8 cellular contexts compared by ENCODE assay signal in the genomic region with DNA sequence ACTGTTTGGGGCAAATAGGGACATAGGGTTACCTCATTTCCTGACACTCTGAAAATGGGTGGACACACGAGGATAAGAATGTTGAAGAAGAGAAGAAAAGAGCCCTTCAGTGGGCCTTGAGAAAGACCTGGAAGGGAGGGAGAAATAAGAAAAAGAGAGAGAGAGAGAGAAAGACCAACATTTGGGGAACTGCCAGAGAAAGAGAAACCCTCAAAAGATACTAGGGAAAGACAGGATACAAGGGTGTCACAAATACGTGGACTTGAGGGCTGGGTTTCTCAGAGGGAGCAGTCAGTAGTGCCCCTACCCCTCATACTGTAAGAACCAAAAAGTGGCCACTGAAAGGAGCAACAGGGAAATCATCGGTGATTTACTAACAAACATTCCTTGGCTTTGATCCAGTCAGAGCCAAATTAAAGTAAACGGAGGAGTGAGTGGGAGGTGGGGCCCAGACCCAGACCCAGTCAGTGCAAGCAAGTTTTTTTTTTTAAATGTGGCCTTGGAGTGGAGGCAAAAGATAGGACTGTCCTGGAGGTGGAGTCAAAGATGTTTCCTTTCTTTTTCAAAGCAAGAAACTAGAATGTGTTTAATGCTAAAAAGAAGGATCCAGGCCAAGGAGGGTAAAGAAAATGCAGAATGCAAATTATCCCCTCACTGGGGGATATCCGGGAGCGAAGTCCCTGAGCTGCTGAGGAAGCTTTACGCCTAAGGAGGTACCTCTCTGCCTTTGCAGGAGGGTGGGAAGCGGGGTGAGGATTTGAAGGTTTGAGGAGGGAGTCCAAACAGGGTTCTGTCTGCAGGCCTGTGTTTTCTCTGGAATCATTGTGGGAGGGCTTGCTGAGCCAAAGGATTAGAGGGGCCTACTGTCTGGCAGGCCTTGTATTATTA.
A peak's percentile ranks its signal among the peaks of the same experiment; 100 is the strongest.
DNase-seq lines count a peak whose midpoint lies in the region; ATAC-seq and TF ChIP-seq lines count a peak whose summit lies in the region.
"Had no signal": no experiment of that assay in that cellular context is flagged by ENCODE, and none has a peak within 500 bp of the region (broad histone marks: within the 10 kb centered on the region; RNA-seq: fewer than 3 reads in every experiment).

No MANE protein-coding gene starts in this region.

- intact Hi-C loops in activated CD4-positive, alpha-beta memory T cell treated with anti-CD3 and anti-CD28 coated beads for 36 hours (cut with micrococcal nuclease), result loop anchor here (2.0 kb wide), 1 partner anchor 16 kb away; no protein-coding TSS in a partner anchor
- intact Hi-C loops in spleen (cut with DNase I; ENCODE audit: low total_unique reads), result no loop called here

- peak overlapping the region; percentile 87 for H3K27ac Mint-ChIP-seq in activated CD4-positive, alpha-beta memory T cell treated with anti-CD3 and anti-CD28 coated beads for 36 hours

- peaks cover 61% of the 10 kb centered on the region for H3K4me1 Mint-ChIP-seq in activated CD4-positive, alpha-beta memory T cell treated with anti-CD3 and anti-CD28 coated beads for 36 hours (ENCODE audit: low read depth)

- ATAC-seq in HG02938 (IDR thresholded peaks at IDR 0.05; ENCODE audit: unreplicated experiment), result no peak

- POLR2A ChIA-PET in HEK293 (lab: Yijun Ruan, JAX), result no interaction called here
- POLR2A ChIA-PET in activated CD4-positive, alpha-beta memory T cell treated with anti-CD3 and anti-CD28 coated beads for 36 hours (lab: Charles Lee), result interaction anchor here (0.7 to 5.7 kb wide), 4 partner anchors 10 to 14 kb away, joined by 3 to 76 read pairs (median 4); no protein-coding TSS in a partner anchor

- no peak for DNase-seq in activated CD4-positive, alpha-beta memory T cell treated with anti-CD3 and anti-CD28 coated beads for 36 hours
- DNase-seq in iPS DF 19.7 (ENCODE audit: low read depth, low spot score) (peak; percentile 91), spleen (no peak), SK-N-DZ (ENCODE audit: low spot score) (no peak)
- DNase-seq in stimulated activated CD4-positive, alpha-beta T cell treated with anti-CD3 and anti-CD28 coated beads, Interleukin-1b, Interleukin-23, amount 100 ng/mL, for 48 hours, result no peak
- DNase-seq: T-helper 9 cell had no signal

- TF ChIP-seq CTCF in HEK293 (tag by site-specific recombination; IDR thresholded peaks at IDR 0.05), result no peak
- no peak for TF ChIP-seq CTCF in spleen (IDR thresholded peaks at IDR 0.05 in 8 of 11, conservative IDR thresholded peaks at IDR 0.05 in 3 of 11)

- no peak overlapping the region for H3K27ac ChIP-seq in HEK293 (ENCODE audit: extremely low read depth, low read depth, low read length)
- peak overlapping the region; percentile 54 to 77 (median 70) for H3K27ac ChIP-seq in spleen

- CTCF ChIA-PET in HEK293 (lab: Yijun Ruan, JAX), result no interaction called here
- CTCF ChIA-PET in activated CD4-positive, alpha-beta memory T cell treated with anti-CD3 and anti-CD28 coated beads for 36 hours (lab: Charles Lee), result interaction anchor here (1.0 kb wide), 1 partner anchor 174 kb away, joined by 3 read pairs; no protein-coding TSS in a partner anchor

- H3K9me3 ChIP-seq in HEK293 (ENCODE audit: control insufficient read depth, insufficient read depth, low read depth, low read length) (no peaks in the 10 kb centered on the region), spleen (no peaks in the 10 kb centered on the region)

- H3K36me3 ChIP-seq in HEK293 (ENCODE audit: control insufficient read depth in 2 of 2, insufficient read depth in 1 of 2, low read length in 2 of 2) (no peaks in the 10 kb centered on the region), spleen (peaks cover 0 to 22% (median 0%) of the 10 kb centered on the region in 6 donors)

- no peaks in the 10 kb centered on the region for H3K9me3 Mint-ChIP-seq in activated CD4-positive, alpha-beta memory T cell treated with anti-CD3 and anti-CD28 coated beads for 36 hours

- H3K4me1 ChIP-seq in HEK293 (ENCODE audit: control insufficient read depth, insufficient read depth, low read length) (no peaks in the 10 kb centered on the region), spleen (peaks cover 18 to 98% (median 60%) of the 10 kb centered on the region in 6 donors)

- peak overlapping the region; percentile 70 for H3K4me3 Mint-ChIP-seq in activated CD4-positive, alpha-beta memory T cell treated with anti-CD3 and anti-CD28 coated beads for 36 hours

- peaks cover 76% of the 10 kb centered on the region for H3K36me3 Mint-ChIP-seq in activated CD4-positive, alpha-beta memory T cell treated with anti-CD3 and anti-CD28 coated beads for 36 hours

- TF ChIP-seq POLR2A in spleen (IDR thresholded peaks at IDR 0.05), result no peak

- no peak overlapping the region for H3K4me3 ChIP-seq in HEK293 (ENCODE audit: low read depth, low read length)
- H3K4me3 ChIP-seq in spleen, result peak overlapping the region in 4 of 8 donors; percentile 5 to 42 (median 18)

- no peaks in the 10 kb centered on the region for H3K27me3 Mint-ChIP-seq in activated CD4-positive, alpha-beta memory T cell treated with anti-CD3 and anti-CD28 coated beads for 36 hours

- 32 to 60% (median 40%) methylated on average over 8 of the region's 8 CpGs for WGBS in spleen, 5 donors

- no peaks in the 10 kb centered on the region for H3K27me3 ChIP-seq in spleen (replicated peaks in 1 of 7)

TF ChIP-seq in HEK293, 187 proteins besides CTCF, POLR2A, EP300 and RAD21:
- no peak for TF ChIP-seq ZNF521 (tag by site-specific recombination; IDR thresholded peaks at IDR 0.05)
- TF ChIP-seq, protein P1, sequence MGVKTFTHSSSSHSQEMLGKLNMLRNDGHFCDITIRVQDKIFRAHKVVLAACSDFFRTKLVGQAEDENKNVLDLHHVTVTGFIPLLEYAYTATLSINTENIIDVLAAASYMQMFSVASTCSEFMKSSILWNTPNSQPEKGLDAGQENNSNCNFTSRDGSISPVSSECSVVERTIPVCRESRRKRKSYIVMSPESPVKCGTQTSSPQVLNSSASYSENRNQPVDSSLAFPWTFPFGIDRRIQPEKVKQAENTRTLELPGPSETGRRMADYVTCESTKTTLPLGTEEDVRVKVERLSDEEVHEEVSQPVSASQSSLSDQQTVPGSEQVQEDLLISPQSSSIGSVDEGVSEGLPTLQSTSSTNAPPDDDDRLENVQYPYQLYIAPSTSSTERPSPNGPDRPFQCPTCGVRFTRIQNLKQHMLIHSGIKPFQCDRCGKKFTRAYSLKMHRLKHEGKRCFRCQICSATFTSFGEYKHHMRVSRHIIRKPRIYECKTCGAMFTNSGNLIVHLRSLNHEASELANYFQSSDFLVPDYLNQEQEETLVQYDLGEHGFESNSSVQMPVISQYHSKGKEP (tag by site-specific recombination; IDR thresholded peaks at IDR 0.05), result no peak
- no peak for TF ChIP-seq GLI4 (tag by site-specific recombination; IDR thresholded peaks at IDR 0.05)
- 0 out of 2 replicates have a peak, but pooled peaks have one; percentile 49 for TF ChIP-seq ZFP69B (tag by site-specific recombination; IDR thresholded peaks at IDR 0.05)
- peak; percentile 40; the same call in 1 of the 2 replicates for TF ChIP-seq GLIS1 (tag by site-specific recombination; IDR thresholded peaks at IDR 0.05)
- TF ChIP-seq ZFHX2 (tag by site-specific recombination; conservative IDR thresholded peaks at IDR 0.05), result peak; percentile 49
- TF ChIP-seq ZNF692 (tag by site-specific recombination; IDR thresholded peaks at IDR 0.05), result peak; percentile 55; the same call in 1 of the 2 replicates
- TF ChIP-seq ZNF501 (tag by site-specific recombination; IDR thresholded peaks at IDR 0.05), result no peak
